In genomic region chr1:103146143-103146542, GRCh38 we compare ENCODE assay signal across 1 cellular context.
TF ChIP-seq lines count a peak whose summit lies in the region.

No MANE protein-coding gene starts in this region.

TF ChIP-seq in SK-N-SH, 30 proteins besides CTCF, POLR2A, EP300 and RAD21 (continued from another document):
- no peak for TF ChIP-seq REST (IDR thresholded peaks at IDR 0.05; ENCODE audit: low read depth, low read length)
- TF ChIP-seq ELF1 (IDR thresholded peaks at IDR 0.05), result no peak
- no peak for TF ChIP-seq MEF2A (IDR thresholded peaks at IDR 0.05; ENCODE audit: borderline replicate concordance, low read depth)
- TF ChIP-seq YY1 (IDR thresholded peaks at IDR 0.05; ENCODE audit: low read depth), result no peak
- no peak for TF ChIP-seq NRF1 (IDR thresholded peaks at IDR 0.05; ENCODE audit: low read depth, low read length)
- no peak for TF ChIP-seq GABPA (IDR thresholded peaks at IDR 0.05; ENCODE audit: low read depth)
- TF ChIP-seq TCF12 (IDR thresholded peaks at IDR 0.05), result no peak
- TF ChIP-seq RFX5 (IDR thresholded peaks at IDR 0.05; ENCODE audit: low read length), result no peak
